In genomic region chr15:101251830-101252820, GRCh38 we compare ENCODE assay signal across 8 cellular contexts. TPM values are rescaled to one million over a fixed set of nuclear protein-coding genes. Genes with fewer than 3 reads are reported as not detected.
DNase-seq lines count a peak whose midpoint lies in the region; ATAC-seq and TF ChIP-seq lines count a peak whose summit lies in the region.

Gene CHSY1 (minus strand): TSS chr15:101252048. CDS start chr15:101251456, 592 bp downstream.

- H3K4me3 ChIP-seq in AG04450 (ENCODE audit: low read depth, low read length), result peak within 1 kb of the TSS; percentile 88
- peak within 1 kb of the TSS; percentile 83 for H3K4me3 ChIP-seq in choroid plexus epithelial cell (ENCODE audit: low read depth, low read length)

- H3K27me3 Mint-ChIP-seq in activated CD4-positive, alpha-beta T cell treated with anti-CD3 and anti-CD28 coated beads for 36 hours, result no peaks in the 10 kb centered on the region

- ATAC-seq in GM18868 (IDR thresholded peaks at IDR 0.05; ENCODE audit: unreplicated experiment), result peak; percentile 73
- ATAC-seq in HG03103 (IDR thresholded peaks at IDR 0.05; ENCODE audit: low read depth, unreplicated experiment), result peak; percentile 66
- peak; percentile 61 for ATAC-seq in activated CD4-positive, alpha-beta T cell treated with anti-CD3 and anti-CD28 coated beads for 36 hours

- POLR2A ChIA-PET in AG04450 (lab: Yijun Ruan, JAX), result interaction anchor here (0.6 to 2.1 kb wide), 17 partner anchors 11 to 366 kb away, joined by 3 to 16 read pairs (median 5); no protein-coding TSS in a partner anchor
- POLR2A ChIA-PET in activated CD4-positive, alpha-beta T cell treated with anti-CD3 and anti-CD28 coated beads for 36 hours (lab: Charles Lee), result interaction anchor here (0.7 to 1.9 kb wide), 4 partner anchors 47 to 401 kb away, joined by 3 to 13 read pairs (median 4); no protein-coding TSS in a partner anchor

- peaks cover 25% of the 10 kb centered on the region for H3K36me3 Mint-ChIP-seq in activated CD4-positive, alpha-beta T cell treated with anti-CD3 and anti-CD28 coated beads for 36 hours (ENCODE audit: low read depth)

- peak within 1 kb of the TSS; percentile 65 for H3K27ac ChIP-seq in AG04450 (ENCODE audit: low read depth, low read length)
- H3K27ac ChIP-seq in layer of hippocampus (ENCODE audit: low read depth, low read length), result peak within 1 kb of the TSS; percentile 82

- no peak for TF ChIP-seq CTCF in AG04450 (IDR thresholded peaks at IDR 0.05; ENCODE audit: low read depth, low read length)
- TF ChIP-seq CTCF in choroid plexus epithelial cell (conservative IDR thresholded peaks at IDR 0.05; ENCODE audit: low read depth, low read length), result no peak

- CTCF ChIA-PET in AG04450 (lab: Charles Lee), result interaction anchor here (0.6 to 4.5 kb wide), 7 partner anchors 63 to 537 kb away, joined by 3 to 39 read pairs (median 3); no protein-coding TSS in a partner anchor
- CTCF ChIA-PET in activated CD4-positive, alpha-beta T cell treated with anti-CD3 and anti-CD28 coated beads for 36 hours (lab: Charles Lee), result interaction anchor here (0.7 to 1.4 kb wide), 8 partner anchors 7 to 393 kb away, joined by 3 to 5 read pairs (median 3); no protein-coding TSS in a partner anchor

- H3K9me3 ChIP-seq in AG04450 (ENCODE audit: control insufficient read depth, insufficient read depth, low read length), result no peaks in the 10 kb centered on the region; the same call in 1 of the 2 replicates

- peak within 1 kb of the TSS; percentile 85 for H3K4me3 Mint-ChIP-seq in activated CD4-positive, alpha-beta T cell treated with anti-CD3 and anti-CD28 coated beads for 36 hours

- peak; percentile 81 for DNase-seq in AG04450 (ENCODE audit: low read depth, low spot score)
- peak; percentile 40 to 84 for DNase-seq in NCI-H446 (lab: John Stamatoyannopoulos, UW)
- DNase-seq in activated CD4-positive, alpha-beta T cell treated with anti-CD3 and anti-CD28 coated beads for 36 hours, result peak; percentile 91
- DNase-seq in choroid plexus epithelial cell (ENCODE audit: low read depth), result peak; percentile 97
- DNase-seq in stimulated activated CD4-positive, alpha-beta T cell treated with anti-CD3 and anti-CD28 coated beads, Interleukin-1b, Interleukin-23, amount 100 ng/mL, for 24 hours (ENCODE audit: low read depth in 4 of 4, low spot score in 1 of 4), result peak; percentile 64 to 83 (median 73)

- no peaks in the 10 kb centered on the region for H3K9me3 Mint-ChIP-seq in activated CD4-positive, alpha-beta T cell treated with anti-CD3 and anti-CD28 coated beads for 36 hours (ENCODE audit: low read depth)

- peak within 1 kb of the TSS; percentile 87 for H3K27ac Mint-ChIP-seq in activated CD4-positive, alpha-beta T cell treated with anti-CD3 and anti-CD28 coated beads for 36 hours

- H3K27me3 ChIP-seq in AG04450 (ENCODE audit: control insufficient read depth, insufficient read depth, low read length) (no peaks in the 10 kb centered on the region), layer of hippocampus (ENCODE audit: control insufficient read depth, insufficient read depth, low read length) (no peaks in the 10 kb centered on the region)

- intact Hi-C loops in activated CD4-positive, alpha-beta T cell treated with anti-CD3 and anti-CD28 coated beads for 36 hours (cut with DNase I, micrococcal nuclease), result loop anchor here (1.0 to 10.0 kb wide), 7 partner anchors 25 to 649 kb away; partner anchors contain the start of genes SELENOS (in 2 of the 2) and SNRPA1 (in 1 of the 2)

- H3K4me1 Mint-ChIP-seq in activated CD4-positive, alpha-beta T cell treated with anti-CD3 and anti-CD28 coated beads for 36 hours, result peaks cover 58% of the 10 kb centered on the region

RNA-seq across cellular contexts. Expression of gene CHSY1, which starts in this region (rescaled TPM):
- polyA plus RNA-seq in AG04450 (2011; rRNA removed), result 44.6 and 49.2 TPM in 2 replicates
- polyA minus RNA-seq in AG04450 (2011; rRNA and poly(A)+ RNA removed), result 40.1 and 49.5 TPM in 2 replicates
- 10 to 100 TPM; 31.5 to 36.1 TPM for total RNA-seq in activated CD4-positive, alpha-beta T cell treated with anti-CD3 and anti-CD28 coated beads for 36 hours

Comparison
In these comparisons a context has a peak if more than half of its experiments do, and no peak if none do; other contexts are left out.
1. Peak in every context shown above with its lines: DNase-seq, ATAC-seq, H3K4me3 ChIP-seq and H3K27ac ChIP-seq.